ENCODE assay signal across 1 cellular context in the genomic region with DNA sequence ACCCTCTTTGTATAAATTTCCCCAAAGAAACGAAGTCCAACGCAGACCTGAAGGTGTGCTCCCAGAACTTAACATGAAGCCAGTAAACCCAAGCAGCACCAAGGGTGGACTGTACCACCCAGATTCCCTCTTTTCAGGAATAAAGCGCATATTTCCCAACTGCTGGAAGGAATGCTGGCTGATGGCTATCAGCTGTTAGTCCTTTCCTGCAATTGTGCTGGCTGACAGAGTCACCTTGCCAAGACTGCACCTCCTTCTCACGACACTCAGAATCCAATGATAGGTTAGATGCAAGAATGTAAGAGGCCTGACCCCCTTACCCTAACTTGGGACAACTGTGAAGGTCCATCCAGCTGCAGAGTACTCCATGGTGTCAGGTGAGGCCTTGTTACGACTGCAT.
TF ChIP-seq lines count a peak whose summit lies in the region.

No MANE protein-coding gene starts in this region.

TF ChIP-seq in WTC11, 78 proteins besides CTCF, POLR2A, EP300 and RAD21 (continued from another document):
- TF ChIP-seq, protein P1, sequence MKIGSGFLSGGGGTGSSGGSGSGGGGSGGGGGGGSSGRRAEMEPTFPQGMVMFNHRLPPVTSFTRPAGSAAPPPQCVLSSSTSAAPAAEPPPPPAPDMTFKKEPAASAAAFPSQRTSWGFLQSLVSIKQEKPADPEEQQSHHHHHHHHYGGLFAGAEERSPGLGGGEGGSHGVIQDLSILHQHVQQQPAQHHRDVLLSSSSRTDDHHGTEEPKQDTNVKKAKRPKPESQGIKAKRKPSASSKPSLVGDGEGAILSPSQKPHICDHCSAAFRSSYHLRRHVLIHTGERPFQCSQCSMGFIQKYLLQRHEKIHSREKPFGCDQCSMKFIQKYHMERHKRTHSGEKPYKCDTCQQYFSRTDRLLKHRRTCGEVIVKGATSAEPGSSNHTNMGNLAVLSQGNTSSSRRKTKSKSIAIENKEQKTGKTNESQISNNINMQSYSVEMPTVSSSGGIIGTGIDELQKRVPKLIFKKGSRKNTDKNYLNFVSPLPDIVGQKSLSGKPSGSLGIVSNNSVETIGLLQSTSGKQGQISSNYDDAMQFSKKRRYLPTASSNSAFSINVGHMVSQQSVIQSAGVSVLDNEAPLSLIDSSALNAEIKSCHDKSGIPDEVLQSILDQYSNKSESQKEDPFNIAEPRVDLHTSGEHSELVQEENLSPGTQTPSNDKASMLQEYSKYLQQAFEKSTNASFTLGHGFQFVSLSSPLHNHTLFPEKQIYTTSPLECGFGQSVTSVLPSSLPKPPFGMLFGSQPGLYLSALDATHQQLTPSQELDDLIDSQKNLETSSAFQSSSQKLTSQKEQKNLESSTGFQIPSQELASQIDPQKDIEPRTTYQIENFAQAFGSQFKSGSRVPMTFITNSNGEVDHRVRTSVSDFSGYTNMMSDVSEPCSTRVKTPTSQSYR (CRISPR knock-in tag; IDR thresholded peaks at IDR 0.05): no peak
- TF ChIP-seq, protein P2, sequence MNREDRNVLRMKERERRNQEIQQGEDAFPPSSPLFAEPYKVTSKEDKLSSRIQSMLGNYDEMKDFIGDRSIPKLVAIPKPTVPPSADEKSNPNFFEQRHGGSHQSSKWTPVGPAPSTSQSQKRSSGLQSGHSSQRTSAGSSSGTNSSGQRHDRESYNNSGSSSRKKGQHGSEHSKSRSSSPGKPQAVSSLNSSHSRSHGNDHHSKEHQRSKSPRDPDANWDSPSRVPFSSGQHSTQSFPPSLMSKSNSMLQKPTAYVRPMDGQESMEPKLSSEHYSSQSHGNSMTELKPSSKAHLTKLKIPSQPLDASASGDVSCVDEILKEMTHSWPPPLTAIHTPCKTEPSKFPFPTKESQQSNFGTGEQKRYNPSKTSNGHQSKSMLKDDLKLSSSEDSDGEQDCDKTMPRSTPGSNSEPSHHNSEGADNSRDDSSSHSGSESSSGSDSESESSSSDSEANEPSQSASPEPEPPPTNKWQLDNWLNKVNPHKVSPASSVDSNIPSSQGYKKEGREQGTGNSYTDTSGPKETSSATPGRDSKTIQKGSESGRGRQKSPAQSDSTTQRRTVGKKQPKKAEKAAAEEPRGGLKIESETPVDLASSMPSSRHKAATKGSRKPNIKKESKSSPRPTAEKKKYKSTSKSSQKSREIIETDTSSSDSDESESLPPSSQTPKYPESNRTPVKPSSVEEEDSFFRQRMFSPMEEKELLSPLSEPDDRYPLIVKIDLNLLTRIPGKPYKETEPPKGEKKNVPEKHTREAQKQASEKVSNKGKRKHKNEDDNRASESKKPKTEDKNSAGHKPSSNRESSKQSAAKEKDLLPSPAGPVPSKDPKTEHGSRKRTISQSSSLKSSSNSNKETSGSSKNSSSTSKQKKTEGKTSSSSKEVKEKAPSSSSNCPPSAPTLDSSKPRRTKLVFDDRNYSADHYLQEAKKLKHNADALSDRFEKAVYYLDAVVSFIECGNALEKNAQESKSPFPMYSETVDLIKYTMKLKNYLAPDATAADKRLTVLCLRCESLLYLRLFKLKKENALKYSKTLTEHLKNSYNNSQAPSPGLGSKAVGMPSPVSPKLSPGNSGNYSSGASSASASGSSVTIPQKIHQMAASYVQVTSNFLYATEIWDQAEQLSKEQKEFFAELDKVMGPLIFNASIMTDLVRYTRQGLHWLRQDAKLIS (CRISPR knock-in tag; IDR thresholded peaks at IDR 0.05; ENCODE audit: borderline replicate concordance): no peak
- no peak for TF ChIP-seq ZNF671 (CRISPR knock-in tag; IDR thresholded peaks at IDR 0.05)
